ENCODE assay signal across 24 cellular contexts in the genomic region with DNA sequence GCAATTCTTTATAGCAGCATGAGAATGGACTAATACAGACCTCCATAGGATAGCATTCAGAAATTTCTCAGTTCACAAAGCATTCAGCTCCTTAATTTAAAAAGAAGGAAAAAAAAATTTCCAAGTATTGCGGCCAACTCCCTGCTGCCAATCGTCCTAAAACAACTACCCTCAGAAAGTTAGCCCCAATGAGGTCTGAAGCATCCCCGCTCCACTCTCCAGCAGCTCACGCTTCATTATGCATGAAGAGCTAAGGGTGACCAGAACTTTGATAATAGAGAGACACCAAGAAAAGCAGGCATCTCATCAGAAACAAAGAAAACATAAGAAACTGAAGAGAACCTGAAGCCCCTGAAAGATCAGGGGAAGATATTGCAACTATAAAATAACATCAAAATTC.
"Had no signal": no experiment of that assay in that cellular context is flagged by ENCODE, and none has a peak within 500 bp of the region (broad histone marks: within the 10 kb centered on the region; RNA-seq: fewer than 3 reads in every experiment).

No MANE protein-coding gene starts in this region.

- H3K9me3 ChIP-seq: colonic mucosa, esophagus muscularis mucosa, esophagus squamous epithelium, gastrocnemius medialis, gastroesophageal sphincter, heart left ventricle had no signal

- DNase-seq: colonic mucosa; cortex of kidney; dermis blood vessel endothelial cell; dorsolateral prefrontal cortex; effector CD4-positive, alpha-beta T cell; effector CD8-positive, alpha-beta T cell; effector memory CD4-positive, alpha-beta T cell; effector memory CD8-positive, alpha-beta T cell; endodermal cell; erythroblast; esophagus squamous epithelium; foreskin fibroblast; foreskin keratinocyte; foreskin melanocyte; gastrocnemius medialis; glutamatergic neuron; head of caudate nucleus had no signal

- H3K27ac ChIP-seq: colonic mucosa, coronary artery, dorsolateral prefrontal cortex, epithelial cell of prostate, esophagus muscularis mucosa, esophagus squamous epithelium, foreskin keratinocyte, gastrocnemius medialis, gastroesophageal sphincter, heart left ventricle, heart right ventricle had no signal

- H3K4me1 ChIP-seq: colonic mucosa, esophagus squamous epithelium, foreskin keratinocyte, gastroesophageal sphincter had no signal

- H3K36me3 ChIP-seq: colonic mucosa, esophagus muscularis mucosa, esophagus squamous epithelium, gastrocnemius medialis, gastroesophageal sphincter, heart left ventricle, heart right ventricle had no signal

- H3K27me3 ChIP-seq: colonic mucosa, dorsolateral prefrontal cortex, esophagus muscularis mucosa, esophagus squamous epithelium, gastrocnemius medialis, gastroesophageal sphincter, heart left ventricle, heart right ventricle had no signal

- H3K4me3 ChIP-seq: colonic mucosa, coronary artery, dorsolateral prefrontal cortex, esophagus muscularis mucosa, esophagus squamous epithelium, gastrocnemius medialis, gastroesophageal sphincter, heart left ventricle, heart right ventricle had no signal

- ATAC-seq: effector memory CD8-positive, alpha-beta T cell; esophagus mucosa; foreskin keratinocyte; gastrocnemius medialis; gastroesophageal sphincter had no signal
